ENCODE assay signal across 11 cellular contexts in the genomic region with DNA sequence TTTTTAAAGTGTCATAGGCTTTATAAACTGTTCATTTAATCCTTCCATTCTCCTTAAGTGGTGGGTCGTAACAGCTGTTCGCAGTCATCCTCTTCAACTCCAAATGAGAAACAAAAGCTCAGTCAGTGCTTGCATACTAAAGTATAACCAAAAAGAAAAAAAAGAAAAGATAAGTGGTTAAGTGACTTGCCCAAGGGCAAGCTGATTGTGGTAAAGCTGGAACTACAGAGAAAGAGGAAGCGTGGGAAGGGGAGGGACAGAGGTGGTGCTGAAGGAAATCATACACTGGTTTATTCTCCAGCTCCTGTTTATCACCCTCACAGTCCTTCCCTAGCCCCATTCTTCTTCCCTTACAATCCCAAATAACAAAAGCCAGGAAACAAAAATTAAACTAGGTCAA. TPM values are rescaled to one million over a fixed set of nuclear protein-coding genes. Genes with fewer than 3 reads are reported as not detected.
DNase-seq lines count a peak whose midpoint lies in the region; ATAC-seq, FAIRE-seq and TF ChIP-seq lines count a peak whose summit lies in the region.
"Had no signal": no experiment of that assay in that cellular context is flagged by ENCODE, and none has a peak within 500 bp of the region (broad histone marks: within the 10 kb centered on the region; RNA-seq: fewer than 3 reads in every experiment).

No MANE protein-coding gene starts in this region.

- H3K4me1 ChIP-seq in right lobe of liver (peaks cover 0 to 9% (median 0%) of the 10 kb centered on the region in 4 donors), HepG2 (ENCODE audit: insufficient read depth, low read length) (no peaks in the 10 kb centered on the region), body of pancreas (no peaks in the 10 kb centered on the region)

- TF ChIP-seq CTCF in right lobe of liver (IDR thresholded peaks at IDR 0.05) (no peak), HepG2 (CRISPR knock-in tag; IDR thresholded peaks at IDR 0.05) (no peak), body of pancreas (IDR thresholded peaks at IDR 0.05) (no peak), osteocyte (IDR thresholded peaks at IDR 0.05) (no peak)

- peaks cover 2% of the 10 kb centered on the region; the same call in 1 of the 2 replicates for H4K20me1 ChIP-seq in HepG2 (ENCODE audit: insufficient read depth, low read length)

- TF ChIP-seq POLR2A in right lobe of liver (IDR thresholded peaks at IDR 0.05) (no peak), HepG2 (IDR thresholded peaks at IDR 0.05; ENCODE audit: insufficient read depth in 1 of 2, low read depth in 2 of 2, low read length in 2 of 2) (no peak), body of pancreas (IDR thresholded peaks at IDR 0.05) (no peak)

- no peak for FAIRE-seq in HepG2 (lab: Jason Lieb, UNC)
- FAIRE-seq: D721Med had no signal

- DNase-seq in right lobe of liver (no peak), HepG2 (ENCODE audit: low spot score) (no peak), NCI-H69 (lab: John Stamatoyannopoulos, UW) (peak; percentile 56), body of pancreas (no peak), osteocyte (ENCODE audit: extremely low spot score, unreplicated experiment) (no peak)
- DNase-seq in central memory CD4-positive, alpha-beta T cell, result peak; percentile 1
- no peak for DNase-seq in stimulated activated naive B cell treated with anti-CD40 and anti-IgM and Interleukin-4, amounts not matched to agents 10 μg/mL and 1 μg/mL and 100 μg/mL, for 72 hours
- DNase-seq: NCI-H510A; stimulated activated CD4-positive, alpha-beta T cell treated with anti-CD3 and anti-CD28 coated beads, Interleukin-1b, Interleukin-23, amount 100 ng/mL, for 48 hours had no signal

- BruUV-seq in HepG2 (replicated peaks; lab: Mats Ljungman, UMichigan), result no TSS peak

- peak overlapping the region in 1 of 2 donors; percentile 22 for H3K4me3 Mint-ChIP-seq in stimulated activated naive B cell treated with anti-CD40 and anti-IgM and Interleukin-4, amounts not matched to agents 10 μg/mL and 1 μg/mL and 100 μg/mL, for 72 hours
- no peak overlapping the region for H3K4me3 Mint-ChIP-seq in osteocyte (ENCODE audit: unreplicated experiment)

- TF ChIP-seq EP300 in HepG2 (IDR thresholded peaks at IDR 0.05; ENCODE audit: low read depth in 2 of 2, low read length in 2 of 2) (no peak), HepG2 (CRISPR knock-in tag; IDR thresholded peaks at IDR 0.05; ENCODE audit: borderline replicate concordance) (no peak)

- H3K9ac ChIP-seq in HepG2 (ENCODE audit: insufficient read depth, low read depth, low read length), result no peak overlapping the region

- peaks cover 0 to 4% (median 0%) of the 10 kb centered on the region in 4 donors for H3K36me3 ChIP-seq in right lobe of liver
- H3K36me3 ChIP-seq in HepG2 (replicated peaks in 1 of 2; ENCODE audit: control insufficient read depth in 1 of 2, insufficient read depth in 2 of 2, low read length in 2 of 2), result peaks cover 1 to 15% of the 10 kb centered on the region in 2 experiments; a peak in 2 of 5 replicates
- no peaks in the 10 kb centered on the region for H3K36me3 ChIP-seq in body of pancreas (replicated peaks in 1 of 2; ENCODE audit: insufficient read depth in 1 of 2, low read depth in 2 of 2)

- H3K9me3 ChIP-seq in right lobe of liver (no peaks in the 10 kb centered on the region), HepG2 (ENCODE audit: low read length) (no peaks in the 10 kb centered on the region), body of pancreas (no peaks in the 10 kb centered on the region)

- WGBS in right lobe of liver (ENCODE audit: insufficient coverage, low coverage, low lambda C conversion rate, missing lambda C conversion rate), result 44% methylated on average over 3 of the region's 3 CpGs
- WGBS in HepG2 (ENCODE audit: low lambda C conversion rate), result 78% methylated on average over 3 of the region's 3 CpGs
- WGBS in body of pancreas, 2 donors, result 37 to 54% methylated on average over 3 of the region's 3 CpGs

- peaks cover 24% of the 10 kb centered on the region for H3K79me2 ChIP-seq in HepG2 (ENCODE audit: insufficient read depth, low read length)

- no peaks in the 10 kb centered on the region for H3K9me3 Mint-ChIP-seq in stimulated activated naive B cell treated with anti-CD40 and anti-IgM and Interleukin-4, amounts not matched to agents 10 μg/mL and 1 μg/mL and 100 μg/mL, for 72 hours
- no peaks in the 10 kb centered on the region for H3K9me3 Mint-ChIP-seq in osteocyte (ENCODE audit: unreplicated experiment)

- H3K27ac Mint-ChIP-seq in stimulated activated naive B cell treated with anti-CD40 and anti-IgM and Interleukin-4, amounts not matched to agents 10 μg/mL and 1 μg/mL and 100 μg/mL, for 72 hours, result no peak overlapping the region
- H3K27ac Mint-ChIP-seq in osteocyte (ENCODE audit: unreplicated experiment), result no peak overlapping the region

- H3K36me3 Mint-ChIP-seq in stimulated activated naive B cell treated with anti-CD40 and anti-IgM and Interleukin-4, amounts not matched to agents 10 μg/mL and 1 μg/mL and 100 μg/mL, for 72 hours, result peaks cover 1 to 7% of the 10 kb centered on the region in 2 donors
- peaks cover 3% of the 10 kb centered on the region for H3K36me3 Mint-ChIP-seq in osteocyte (ENCODE audit: unreplicated experiment)

- H3K27me3 Mint-ChIP-seq in stimulated activated naive B cell treated with anti-CD40 and anti-IgM and Interleukin-4, amounts not matched to agents 10 μg/mL and 1 μg/mL and 100 μg/mL, for 72 hours, result no peaks in the 10 kb centered on the region
- H3K27me3 Mint-ChIP-seq in osteocyte (ENCODE audit: unreplicated experiment), result no peaks in the 10 kb centered on the region

- POLR2A ChIA-PET in HepG2 (lab: Yijun Ruan, JAX), result interaction anchor here (1.2 kb wide), 1 partner anchor 30 kb away, joined by 3 read pairs; the partner anchor contains the start of gene IDE

- H3K27ac ChIP-seq in right lobe of liver (no peak overlapping the region), HepG2 (ENCODE audit: extremely low read length, insufficient read depth, low read length) (no peak overlapping the region), body of pancreas (no peak overlapping the region)

- H2AFZ ChIP-seq in HepG2 (ENCODE audit: low read length), result no peak overlapping the region

- no peak overlapping the region for H3K4me2 ChIP-seq in HepG2 (ENCODE audit: low read depth, low read length)

- no peaks in the 10 kb centered on the region for H3K27me3 ChIP-seq in right lobe of liver
- H3K27me3 ChIP-seq in HepG2 (ENCODE audit: control insufficient read depth in 1 of 2, insufficient read depth in 2 of 2, low read length in 2 of 2), result no peaks in the 10 kb centered on the region
- no peaks in the 10 kb centered on the region for H3K27me3 ChIP-seq in body of pancreas

- H3K4me3 ChIP-seq in right lobe of liver, result no peak overlapping the region
- no peak overlapping the region for H3K4me3 ChIP-seq in HepG2 (replicated peaks in 1 of 3; ENCODE audit: insufficient read depth in 1 of 3, low read depth in 2 of 3, low read length in 3 of 3)
- no peak overlapping the region for H3K4me3 ChIP-seq in body of pancreas

- no peak for TF ChIP-seq RAD21 in HepG2 (CRISPR knock-in tag; IDR thresholded peaks at IDR 0.05)

- peaks cover 20 to 49% of the 10 kb centered on the region in 2 donors for H3K4me1 Mint-ChIP-seq in stimulated activated naive B cell treated with anti-CD40 and anti-IgM and Interleukin-4, amounts not matched to agents 10 μg/mL and 1 μg/mL and 100 μg/mL, for 72 hours
- peaks cover 9% of the 10 kb centered on the region for H3K4me1 Mint-ChIP-seq in osteocyte (ENCODE audit: unreplicated experiment)

- CTCF ChIA-PET in HepG2 (lab: Yijun Ruan, JAX; ENCODE audit: low intra/inter-chr PET ratio, low total read pairs), result no interaction called here

- in situ Hi-C loops in HepG2 (cut with HindIII; ENCODE audit: extremely low pct_ligation_motif_present, low pct_unique_long_range_greater_than_20kb), result no loop called here

- intact Hi-C loops in right lobe of liver (cut with DNase I) (no loop called here), HepG2 (cut with micrococcal nuclease; ENCODE audit: unreplicated experiment) (no loop called here), body of pancreas (cut with DNase I) (no loop called here)

- ATAC-seq in right lobe of liver, result peak; percentile 33 to 52 (median 44)
- no peak for ATAC-seq in HepG2
- peak; percentile 88 to 90 for ATAC-seq in stimulated activated naive B cell treated with anti-CD40 and anti-IgM and Interleukin-4, amounts not matched to agents 10 μg/mL and 1 μg/mL and 100 μg/mL, for 72 hours (replicated peaks)
- ATAC-seq in HG03135 (IDR thresholded peaks at IDR 0.05; ENCODE audit: unreplicated experiment), result no peak
- ATAC-seq in body of pancreas, result no peak

RNA-seq across cellular contexts. Expression of gene IDE, which starts 29.6 kb away (rescaled TPM):
- total RNA-seq in right lobe of liver (10 to 100 TPM; 25.6 to 31.4 (median 29.2) TPM), HepG2 (2016; rRNA removed; fragmentation: Illumina TruSeq; extraction: Trizol) (52.1 and 94.3 TPM in 2 replicates), body of pancreas (10 to 100 TPM; 13.8 to 19.5 TPM), osteocyte (42.4 and 46.1 TPM in 2 replicates)
- total RNA-seq in HepG2 (2016; cell fraction: cytosol; rRNA removed; fragmentation: Illumina TruSeq; extraction: Trizol; ENCODE audit: low read depth), result 11.5 and 14.5 TPM in 2 replicates
- 52.6 and 85.1 TPM in 2 replicates for total RNA-seq in HepG2 (2016; cell fraction: insoluble cytoplasmic fraction; rRNA removed; fragmentation: Illumina TruSeq; extraction: Trizol)
- 15.4 and 18.2 TPM in 2 replicates for total RNA-seq in HepG2 (2016; cell fraction: membrane; rRNA removed; fragmentation: Illumina TruSeq; extraction: Trizol)
- 41.2 and 45.5 TPM in 2 replicates for total RNA-seq in HepG2 (2016; cell fraction: nucleus; rRNA removed; fragmentation: Illumina TruSeq; extraction: Trizol)
- 13.0 and 16.1 TPM in 2 replicates for polyA plus RNA-seq in HepG2 (2011; rRNA removed)
- 5.1 and 6.8 TPM in 2 replicates for polyA plus RNA-seq in HepG2 (2011; cell fraction: cytosol; rRNA removed)
- polyA plus RNA-seq in HepG2 (2011; cell fraction: nucleus; rRNA removed), result 10.7 and 12.6 TPM in 2 replicates
- 12.6 TPM in 2 replicates for polyA plus RNA-seq in HepG2 (2012)
- polyA plus RNA-seq in HepG2 (2016; cell fraction: cytosol; fragmentation: Illumina TruSeq; extraction: Trizol; ENCODE audit: low read depth), result 1.8 and 2.2 TPM in 2 replicates
- polyA plus RNA-seq in HepG2 (2016; cell fraction: insoluble cytoplasmic fraction; fragmentation: Illumina TruSeq; extraction: Trizol; ENCODE audit: low read depth), result 39.2 and 41.0 TPM in 2 replicates
- 7.3 and 7.4 TPM in 2 replicates for polyA plus RNA-seq in HepG2 (2016; cell fraction: membrane; fragmentation: Illumina TruSeq; extraction: Trizol; ENCODE audit: low read depth)
- polyA plus RNA-seq in HepG2 (2016; cell fraction: nucleus; fragmentation: Illumina TruSeq; extraction: Trizol; ENCODE audit: insufficient read depth, low read depth), result 26.7 and 30.2 TPM in 2 replicates
- 22.9 and 67.2 TPM in 2 replicates for polyA minus RNA-seq in HepG2 (2011; rRNA and poly(A)+ RNA removed; ENCODE audit: low replicate concordance)
- polyA minus RNA-seq in HepG2 (2011; cell fraction: cytosol; rRNA and poly(A)+ RNA removed), result 20.7 and 20.8 TPM in 2 replicates
- 33.0 and 34.4 TPM in 2 replicates for polyA minus RNA-seq in HepG2 (2011; cell fraction: nucleus; rRNA and poly(A)+ RNA removed)

RNA-seq across cellular contexts. Expression of gene KIF11, which starts 48.6 kb away (rescaled TPM):
- total RNA-seq in right lobe of liver, result 1 to 10 TPM in 1 of 6 experiments, under 1 TPM in 5; 0.35 to 1.4 (median 0.83) TPM
- 38.4 and 62.8 TPM in 2 replicates for total RNA-seq in HepG2 (2016; rRNA removed; fragmentation: Illumina TruSeq; extraction: Trizol)
- 4.6 and 6.3 TPM in 2 replicates for total RNA-seq in HepG2 (2016; cell fraction: cytosol; rRNA removed; fragmentation: Illumina TruSeq; extraction: Trizol; ENCODE audit: low read depth)
- 38.2 and 60.3 TPM in 2 replicates for total RNA-seq in HepG2 (2016; cell fraction: insoluble cytoplasmic fraction; rRNA removed; fragmentation: Illumina TruSeq; extraction: Trizol)
- total RNA-seq in HepG2 (2016; cell fraction: membrane; rRNA removed; fragmentation: Illumina TruSeq; extraction: Trizol), result 10.6 and 12.9 TPM in 2 replicates
- total RNA-seq in HepG2 (2016; cell fraction: nucleus; rRNA removed; fragmentation: Illumina TruSeq; extraction: Trizol), result 25.7 and 27.4 TPM in 2 replicates
- polyA plus RNA-seq in HepG2 (2011; rRNA removed), result 4.4 and 8.7 TPM in 2 replicates
- 3.1 and 3.7 TPM in 2 replicates for polyA plus RNA-seq in HepG2 (2011; cell fraction: cytosol; rRNA removed)
- polyA plus RNA-seq in HepG2 (2011; cell fraction: nucleus; rRNA removed), result 2.4 and 2.5 TPM in 2 replicates
- polyA plus RNA-seq in HepG2 (2012), result 5.4 and 15.7 TPM in 2 replicates
- polyA plus RNA-seq in HepG2 (2016; cell fraction: cytosol; fragmentation: Illumina TruSeq; extraction: Trizol; ENCODE audit: low read depth), result 1.4 and 1.8 TPM in 2 replicates
- 45.8 and 45.9 TPM in 2 replicates for polyA plus RNA-seq in HepG2 (2016; cell fraction: insoluble cytoplasmic fraction; fragmentation: Illumina TruSeq; extraction: Trizol; ENCODE audit: low read depth)
- 4.6 and 5.6 TPM in 2 replicates for polyA plus RNA-seq in HepG2 (2016; cell fraction: membrane; fragmentation: Illumina TruSeq; extraction: Trizol; ENCODE audit: low read depth)
- 27.1 and 27.7 TPM in 2 replicates for polyA plus RNA-seq in HepG2 (2016; cell fraction: nucleus; fragmentation: Illumina TruSeq; extraction: Trizol; ENCODE audit: insufficient read depth, low read depth)
- 2.2 and 9.9 TPM in 2 replicates for polyA minus RNA-seq in HepG2 (2011; rRNA and poly(A)+ RNA removed; ENCODE audit: low replicate concordance)
- polyA minus RNA-seq in HepG2 (2011; cell fraction: cytosol; rRNA and poly(A)+ RNA removed), result 8.8 and 10.4 TPM in 2 replicates
- polyA minus RNA-seq in HepG2 (2011; cell fraction: nucleus; rRNA and poly(A)+ RNA removed), result 10.4 and 11.5 TPM in 2 replicates
- total RNA-seq in body of pancreas, result under 1 TPM; 0.26 to 0.66 TPM
- 9.0 and 9.2 TPM in 2 replicates for total RNA-seq in osteocyte

Comparison
In these comparisons a context has a peak if more than half of its experiments do, and no peak if none do; other contexts are left out.
1. ATAC-seq: peak in right lobe of liver (4 of 4) and stimulated activated naive B cell treated with anti-CD40 and anti-IgM and Interleukin-4, amounts not matched to agents 10 μg/mL and 1 μg/mL and 100 μg/mL, for 72 hours (2 of 2); none in HepG2 (single experiment), HG03135 (single experiment) and body of pancreas (single experiment).
2. DNase-seq: peak in NCI-H69 (single experiment) and central memory CD4-positive, alpha-beta T cell (single experiment); none in right lobe of liver (0 of 3), HepG2 (single experiment), stimulated activated naive B cell treated with anti-CD40 and anti-IgM and Interleukin-4, amounts not matched to agents 10 μg/mL and 1 μg/mL and 100 μg/mL, for 72 hours (single experiment), body of pancreas (0 of 4) and osteocyte (single experiment).